Comparison of ENCODE assay signal across 26 cellular contexts in genomic region chr2:15061268-15061667, GRCh38.
"Had no signal": no experiment of that assay in that cellular context is flagged by ENCODE, and none has a peak within 500 bp of the region (broad histone marks: within the 10 kb centered on the region; RNA-seq: fewer than 3 reads in every experiment).

No MANE protein-coding gene starts in this region.

- H3K4me1 ChIP-seq: stomach, suprapubic skin, testis, thyroid gland, tibial artery, tibial nerve, transverse colon, upper lobe of left lung, upper lobe of right lung, uterus, vagina had no signal

- H3K27me3 ChIP-seq: stomach, suprapubic skin, testis, thyroid gland, tibial artery, tibial nerve, transverse colon, upper lobe of left lung, upper lobe of right lung, uterus, vagina had no signal

- ATAC-seq: stimulated activated effector memory CD8-positive, alpha-beta T cell treated with anti-CD3 and anti-CD28 coated beads, Interleukin-12 subunit alpha, Interleukin-12 subunit beta, amount 100 ng/mL, for 72 hours; stimulated activated memory B cell treated with anti-CD40 and anti-IgM and Interleukin-4, amounts not matched to agents 10 μg/mL and 1 μg/mL and 100 μg/mL, for 72 hours; stimulated activated naive B cell treated with anti-CD40 and anti-IgM and Interleukin-4, amounts not matched to agents 10 μg/mL and 1 μg/mL and 100 μg/mL, for 72 hours; stimulated activated naive CD8-positive, alpha-beta T cell treated with anti-CD3 and anti-CD28 coated beads, Interleukin-15, amount 100 ng/mL, for 72 hours; stimulated activated naive CD8-positive, alpha-beta T cell treated with anti-CD3 and anti-CD28 coated beads, Interleukin-15, Interleukin-2, amounts not matched to agents 100 U/mL and 50 U/mL, for 24 hours; upper lobe of right lung had no signal

- H3K36me3 ChIP-seq: stomach, suprapubic skin, thoracic aorta, thyroid gland, tibial artery, tibial nerve, transverse colon, upper lobe of left lung, upper lobe of right lung, uterus, vagina had no signal

- H3K4me3 ChIP-seq: stomach, suprapubic skin, testis, thoracic aorta, thyroid gland, tibial artery, tibial nerve, transverse colon, upper lobe of left lung, upper lobe of right lung, uterus, vagina had no signal

- H3K9me3 ChIP-seq: testis, thyroid gland, transverse colon, upper lobe of right lung, uterus, vagina had no signal

- DNase-seq: stimulated activated CD4-positive, alpha-beta T cell treated with anti-CD3 and anti-CD28 coated beads, Interleukin-2, amount 100 ng/mL, for 48 hours; stimulated activated CD4-positive, alpha-beta T cell treated with anti-CD3 and anti-CD28 coated beads, Interleukin-4, amount 100 ng/mL, for 1 hour; stimulated activated CD4-positive, alpha-beta T cell treated with anti-CD3 and anti-CD28 coated beads, Interleukin-4, amount 100 ng/mL, for 24 hours; stimulated activated CD4-positive, alpha-beta T cell treated with anti-CD3 and anti-CD28 coated beads, Interleukin-4, amount 100 ng/mL, for 4 hours; stimulated activated CD8-positive, alpha-beta memory T cell treated with anti-CD3 and anti-CD28 coated beads, Interleukin-4, amount 100 ng/mL, for 48 hours; stimulated activated naive B cell treated with anti-CD40 and anti-IgM and Interleukin-4, amounts not matched to agents 10 μg/mL and 1 μg/mL and 100 μg/mL, for 72 hours; stimulated activated naive CD4-positive, alpha-beta T cell; stimulated activated naive CD4-positive, alpha-beta T cell treated with Interleukin-2 at 50 U/mL for 16 hours; stimulated activated naive CD8-positive, alpha-beta T cell treated with anti-CD3 and anti-CD28 coated beads, Interleukin-15, amount 100 ng/mL, for 72 hours; stimulated activated naive CD8-positive, alpha-beta T cell treated with anti-CD3 and anti-CD28 coated beads, Interleukin-15, Interleukin-2, amounts not matched to agents 100 U/mL and 50 U/mL, for 24 hours; stomach; substantia nigra; testis; thyroid gland; tibial artery; transverse colon; trophoblast cell; upper lobe of left lung; upper lobe of right lung; uterus had no signal

- H3K27ac ChIP-seq: stomach, suprapubic skin, testis, thoracic aorta, thyroid gland, tibial artery, tibial nerve, transverse colon, upper lobe of left lung, upper lobe of right lung, uterus, vagina had no signal
